Comparison of ENCODE assay signal across 1 cellular context in the genomic region with DNA sequence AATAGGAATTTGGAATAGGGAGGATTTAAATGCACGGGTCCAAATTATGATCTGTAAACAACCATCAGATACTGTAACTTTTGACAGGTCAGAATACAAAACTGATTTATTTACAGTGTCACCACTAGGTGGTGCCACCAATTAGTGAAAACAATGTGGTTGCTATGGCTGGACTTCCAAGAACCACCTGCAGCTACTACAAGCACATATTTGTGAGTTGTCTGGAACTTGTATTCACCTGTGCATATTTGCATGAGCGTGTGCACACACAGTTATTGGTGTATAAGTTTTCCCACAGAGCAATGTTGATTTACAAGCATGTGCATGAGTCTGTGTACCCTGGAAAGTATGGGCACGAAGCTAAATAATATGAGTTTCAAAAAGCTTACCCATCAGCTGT.
TF ChIP-seq lines count a peak whose summit lies in the region.

No MANE protein-coding gene starts in this region.

TF ChIP-seq in H1, 55 proteins besides CTCF, POLR2A, EP300 and RAD21:
- TF ChIP-seq CTBP2 (IDR thresholded peaks at IDR 0.05; ENCODE audit: borderline replicate concordance, insufficient read depth, insufficient read length, low read length) (no peak), SIN3A (conservative IDR thresholded peaks at IDR 0.05 in 1 of 2, IDR thresholded peaks at IDR 0.05 in 1 of 2; ENCODE audit: low read depth in 1 of 2, low read length in 2 of 2) (0 out of 4 replicates have a peak, but pooled peaks of 1 of the 2 experiments have one; percentile 41), HDAC2 (IDR thresholded peaks at IDR 0.05; ENCODE audit: borderline replicate concordance in 1 of 2, low read depth in 2 of 2, low read length in 2 of 2) (no peak), SUZ12 (IDR thresholded peaks at IDR 0.05; ENCODE audit: low read length) (no peak)
